Comparison of ENCODE assay signal across 22 cellular contexts in the genomic region with DNA sequence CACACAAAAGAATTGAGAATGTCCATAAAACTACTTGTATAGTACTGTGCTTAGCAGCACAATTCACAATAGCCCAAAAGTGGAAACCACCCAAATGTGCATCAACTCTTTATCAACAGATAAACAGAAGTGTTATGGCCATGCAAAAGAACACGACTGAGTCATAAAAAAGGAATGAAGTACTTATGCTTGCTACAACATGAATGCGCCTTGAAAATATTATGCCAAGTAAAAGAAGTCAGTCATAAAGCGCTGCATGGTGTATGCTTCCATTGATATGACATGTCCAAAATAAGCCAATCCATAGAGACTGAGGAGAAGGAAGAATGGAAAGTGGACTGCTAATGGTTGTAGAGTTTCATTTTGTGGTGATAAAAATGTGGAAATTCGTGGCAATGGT. TPM values are rescaled to one million over a fixed set of nuclear protein-coding genes. Genes with fewer than 3 reads are reported as not detected.
DNase-seq lines count a peak whose midpoint lies in the region; ATAC-seq, FAIRE-seq and TF ChIP-seq lines count a peak whose summit lies in the region.
"Had no signal": no experiment of that assay in that cellular context is flagged by ENCODE, and none has a peak within 500 bp of the region (broad histone marks: within the 10 kb centered on the region; RNA-seq: fewer than 3 reads in every experiment).

No MANE protein-coding gene starts in this region.

- no peaks in the 10 kb centered on the region for H3K9me1 ChIP-seq in keratinocyte (ENCODE audit: control insufficient read depth, extremely low read depth, insufficient read depth, low read length)

- DNase-seq in M059J (ENCODE audit: low read depth) = peak; percentile 3
- peak; percentile 5 for DNase-seq in RPMI7951 (ENCODE audit: low read depth)
- DNase-seq in bronchial epithelial cell (ENCODE audit: low read depth) = peak; percentile 90
- DNase-seq in keratinocyte (ENCODE audit: low read depth, low spot score) = no peak
- DNase-seq in retina = no peak
- no peak for DNase-seq in activated CD4-positive, alpha-beta memory T cell treated with anti-CD3 and anti-CD28 coated beads, Interleukin-2, amount 10 ng/mL, durations not matched to agents 7 days and 5 days
- no peak for DNase-seq in SK-N-DZ (ENCODE audit: low spot score)
- DNase-seq: ACHN; AML-193; CD4-positive, alpha-beta memory T cell; DMS153; DMS79; GOT3; H7; IMR-90 had no signal

- H3K9me3 ChIP-seq in keratinocyte (ENCODE audit: control insufficient read depth, low read depth, low read length) = no peaks in the 10 kb centered on the region

- no peaks in the 10 kb centered on the region for H3K79me2 ChIP-seq in keratinocyte (ENCODE audit: control insufficient read depth, insufficient read depth, low read length)

- H4K20me1 ChIP-seq in keratinocyte (ENCODE audit: control insufficient read depth, extremely low read depth, insufficient read depth, low read length) = no peaks in the 10 kb centered on the region

- POLR2A ChIA-PET in activated CD4-positive, alpha-beta memory T cell treated with anti-CD3 and anti-CD28 coated beads, Interleukin-2, amount 10 ng/mL, durations not matched to agents 7 days and 5 days (lab: Charles Lee) = no interaction called here

- peak overlapping the region; percentile 11 for H3K4me2 ChIP-seq in keratinocyte (ENCODE audit: control insufficient read depth, extremely low read depth, insufficient read depth, low read depth, low read length)

- H3K27ac ChIP-seq in keratinocyte (ENCODE audit: control insufficient read depth, insufficient read depth, low read length) = peak overlapping the region; percentile 5
- H3K27ac ChIP-seq: C4-2B, HL-60 had no signal

- peaks cover 3% of the 10 kb centered on the region for H3K9me3 Mint-ChIP-seq in activated CD4-positive, alpha-beta memory T cell treated with anti-CD3 and anti-CD28 coated beads, Interleukin-2, amount 10 ng/mL, durations not matched to agents 7 days and 5 days

- no peaks in the 10 kb centered on the region for H3K36me3 ChIP-seq in bronchial epithelial cell (ENCODE audit: control insufficient read depth, insufficient read depth, low read length)
- H3K36me3 ChIP-seq in keratinocyte (ENCODE audit: control insufficient read depth in 2 of 2, extremely low read depth in 1 of 2, insufficient read depth in 2 of 2, low read length in 2 of 2) = no peaks in the 10 kb centered on the region

- H3K9ac ChIP-seq in keratinocyte (ENCODE audit: control insufficient read depth, extremely low read depth, insufficient read depth, low read length) = no peak overlapping the region

- no peaks in the 10 kb centered on the region for H3K4me1 Mint-ChIP-seq in activated CD4-positive, alpha-beta memory T cell treated with anti-CD3 and anti-CD28 coated beads, Interleukin-2, amount 10 ng/mL, durations not matched to agents 7 days and 5 days
- H3K4me1 Mint-ChIP-seq: CD4-positive, alpha-beta memory T cell had no signal

- TF ChIP-seq CTCF in bronchial epithelial cell (IDR thresholded peaks at IDR 0.05; ENCODE audit: insufficient read depth, low read length, severe bottlenecking) (no peak), keratinocyte (optimal IDR thresholded peaks at IDR 0.05 in 1 of 3, IDR thresholded peaks at IDR 0.05 in 1 of 3, conservative IDR thresholded peaks at IDR 0.05 in 1 of 3; ENCODE audit: extremely low read depth in 1 of 3, insufficient read depth in 2 of 3, low read length in 3 of 3) (no peak)

- H2AFZ ChIP-seq in keratinocyte (ENCODE audit: control insufficient read depth, low read length) = peak overlapping the region; percentile 34

- FAIRE-seq in bronchial epithelial cell (lab: Jason Lieb, UNC) (no peak), keratinocyte (lab: Jason Lieb, UNC) (peak; percentile 68)
- FAIRE-seq: GM12878, HTR-8/SVneo, K562 had no signal

- H3K27me3 Mint-ChIP-seq in activated CD4-positive, alpha-beta memory T cell treated with anti-CD3 and anti-CD28 coated beads, Interleukin-2, amount 10 ng/mL, durations not matched to agents 7 days and 5 days = no peaks in the 10 kb centered on the region
- H3K27me3 Mint-ChIP-seq: CD4-positive, alpha-beta memory T cell had no signal

- H3K4me3 ChIP-seq in bronchial epithelial cell (ENCODE audit: low read depth, low read length) (no peak overlapping the region), keratinocyte (ENCODE audit: control insufficient read depth in 2 of 3, extremely low read depth in 1 of 3, insufficient read depth in 2 of 3, low read depth in 1 of 3, low read length in 3 of 3) (no peak overlapping the region)
- H3K4me3 ChIP-seq: GM12878, K562 had no signal

- H3K4me1 ChIP-seq in keratinocyte (ENCODE audit: control insufficient read depth, extremely low read depth, insufficient read depth, low read length) = peaks cover 4% of the 10 kb centered on the region

- H3K36me3 Mint-ChIP-seq in activated CD4-positive, alpha-beta memory T cell treated with anti-CD3 and anti-CD28 coated beads, Interleukin-2, amount 10 ng/mL, durations not matched to agents 7 days and 5 days (ENCODE audit: low read depth) = no peaks in the 10 kb centered on the region
- H3K36me3 Mint-ChIP-seq: CD4-positive, alpha-beta memory T cell had no signal

- H3K27me3 ChIP-seq in bronchial epithelial cell (ENCODE audit: control insufficient read depth, insufficient read depth, low read length) (no peaks in the 10 kb centered on the region), keratinocyte (ENCODE audit: control insufficient read depth, extremely low read depth, insufficient read depth, low read length) (no peaks in the 10 kb centered on the region)

- no peak for ATAC-seq in HG03354 (IDR thresholded peaks at IDR 0.05; ENCODE audit: poor library complexity, severe bottlenecking, unreplicated experiment)
- ATAC-seq: GM12878, K562 had no signal

- CTCF ChIA-PET in activated CD4-positive, alpha-beta memory T cell treated with anti-CD3 and anti-CD28 coated beads, Interleukin-2, amount 10 ng/mL, durations not matched to agents 7 days and 5 days (lab: Charles Lee) = no interaction called here

- no peak overlapping the region for H3K4me3 Mint-ChIP-seq in activated CD4-positive, alpha-beta memory T cell treated with anti-CD3 and anti-CD28 coated beads, Interleukin-2, amount 10 ng/mL, durations not matched to agents 7 days and 5 days
- H3K4me3 Mint-ChIP-seq: CD4-positive, alpha-beta memory T cell had no signal

- H3K27ac Mint-ChIP-seq in activated CD4-positive, alpha-beta memory T cell treated with anti-CD3 and anti-CD28 coated beads, Interleukin-2, amount 10 ng/mL, durations not matched to agents 7 days and 5 days = no peak overlapping the region
- H3K27ac Mint-ChIP-seq: CD4-positive, alpha-beta memory T cell had no signal

- dilution Hi-C loops in keratinocyte (cut with MboI; ENCODE audit: extremely low pct_ligation_motif_present, low sequenced_read_pairs) = no loop called here

RNA-seq across cellular contexts. Expression of a gene that starts 12.1 kb away (rescaled TPM):
- 3.4 and 4.0 TPM in 2 replicates for total RNA-seq in M059J (2014; rRNA removed; shearing (Covaris generic))
- total RNA-seq in RPMI7951 (2014; rRNA removed; shearing (Covaris generic)) = 4.9 and 6.7 TPM in 2 replicates
- total RNA-seq in bronchial epithelial cell = 8.2 and 33.7 TPM in 2 replicates
- polyA plus RNA-seq in keratinocyte = 11.9 to 27.1 TPM (median 16.2 TPM) in 3 replicates
- polyA plus RNA-seq in keratinocyte (2011; ENCODE audit: low read depth) = 151 TPM
- polyA plus RNA-seq in keratinocyte (2011; cell fraction: cytosol; rRNA removed) = 17.7 and 30.9 TPM in 2 replicates
- polyA plus RNA-seq in keratinocyte (2011; cell fraction: nucleus; rRNA removed) = 42.6 and 47.7 TPM in 2 replicates
- polyA plus RNA-seq in keratinocyte (2012; ENCODE audit: low replicate concordance) = 16.6 and 82.0 TPM in 2 replicates
- 41.0 to 74.8 TPM (median 46.1 TPM) in 3 replicates for polyA minus RNA-seq in keratinocyte
- 19.8 TPM for polyA minus RNA-seq in keratinocyte (2011; cell fraction: cytosol; rRNA and poly(A)+ RNA removed)
- polyA minus RNA-seq in keratinocyte (2011; cell fraction: nucleus; rRNA and poly(A)+ RNA removed) = 53.9 and 89.6 TPM in 2 replicates
- not detected for total RNA-seq in activated CD4-positive, alpha-beta memory T cell treated with anti-CD3 and anti-CD28 coated beads, Interleukin-2, amount 10 ng/mL, durations not matched to agents 7 days and 5 days
- 40.1 and 44.4 TPM in 2 replicates for polyA plus RNA-seq in SK-N-DZ (2014; cell fraction: cytosol; rRNA removed)
- polyA plus RNA-seq in SK-N-DZ (2014; cell fraction: nucleus; rRNA removed) = 32.0 and 37.0 TPM in 2 replicates
- total RNA-seq: G401, GM12878 had no signal
- polyA plus RNA-seq: K562 had no signal

Comparison
In these comparisons a context has a peak if more than half of its experiments do, and no peak if none do; other contexts are left out.
1. DNase-seq: peak in M059J (single experiment), RPMI7951 (single experiment) and bronchial epithelial cell (single experiment); none in keratinocyte (single experiment), retina (single experiment), activated CD4-positive, alpha-beta memory T cell treated with anti-CD3 and anti-CD28 coated beads, Interleukin-2, amount 10 ng/mL, durations not matched to agents 7 days and 5 days (single experiment) and SK-N-DZ (single experiment).